8 cellular contexts compared by ENCODE assay signal in genomic region chr10:88065384-88066049, GRCh38.
DNase-seq lines count a peak whose midpoint lies in the region; ATAC-seq and TF ChIP-seq lines count a peak whose summit lies in the region.

No MANE protein-coding gene starts in this region.

- no peaks in the 10 kb centered on the region for H3K36me3 Mint-ChIP-seq in WTC11

- TF ChIP-seq CTCF in tibial nerve (IDR thresholded peaks at IDR 0.05) (no peak), WTC11 (IDR thresholded peaks at IDR 0.05) (no peak)

- peak overlapping the region in 4 of 10 experiments; percentile 14 to 36 (median 34); a peak in 3 of 20 replicates for H3K4me3 ChIP-seq in BLaER1 treated with 17β-estradiol and CSF1 and Interleukin-3, amounts not matched to agents 10 nM and 100 nM
- H3K4me3 ChIP-seq in right cardiac atrium (ENCODE audit: low read length): no peak overlapping the region
- H3K4me3 ChIP-seq in tibial nerve: no peak overlapping the region

- H3K27ac ChIP-seq in BLaER1 treated with 17β-estradiol and CSF1 and Interleukin-3, amounts not matched to agents 10 nM and 100 nM: peak overlapping the region; percentile 33 to 81 (median 78); a peak in 21 of 22 replicates
- peak overlapping the region; percentile 72 for H3K27ac ChIP-seq in right cardiac atrium (ENCODE audit: low read length)
- H3K27ac ChIP-seq in tibial nerve: peak overlapping the region in 2 of 4 donors; percentile 9 to 45

- peak overlapping the region in 8 of 11 experiments; percentile 23 to 69 (median 50); a peak in 13 of 22 replicates for H3K9ac ChIP-seq in BLaER1 treated with 17β-estradiol and CSF1 and Interleukin-3, amounts not matched to agents 10 nM and 100 nM

- no peak for TF ChIP-seq EP300 in tibial nerve (IDR thresholded peaks at IDR 0.05)

- no peak overlapping the region for H3K27ac Mint-ChIP-seq in WTC11

- 79% methylated on average over 5 of the region's 5 CpGs for WGBS in right cardiac atrium
- WGBS in tibial nerve, 2 donors: 83 to 84% methylated on average over 5 of the region's 5 CpGs

- POLR2A ChIA-PET in WTC11 (lab: Charles Lee): no interaction called here

- CTCF ChIA-PET in WTC11 (lab: Charles Lee): no interaction called here

- H3K4me1 Mint-ChIP-seq in WTC11: peaks cover 14% of the 10 kb centered on the region

- H3K36me3 ChIP-seq in BLaER1 treated with 17β-estradiol and CSF1 and Interleukin-3, amounts not matched to agents 10 nM and 100 nM: no peaks in the 10 kb centered on the region
- H3K36me3 ChIP-seq in tibial nerve: no peaks in the 10 kb centered on the region

- peaks cover 79 to 94% (median 87%) of the 10 kb centered on the region in 10 experiments for H3K4me1 ChIP-seq in BLaER1 treated with 17β-estradiol and CSF1 and Interleukin-3, amounts not matched to agents 10 nM and 100 nM
- peaks cover 12% of the 10 kb centered on the region for H3K4me1 ChIP-seq in right cardiac atrium (ENCODE audit: control insufficient read depth, insufficient read depth, low read length)
- H3K4me1 ChIP-seq in tibial nerve: peaks cover 0 to 39% (median 28%) of the 10 kb centered on the region in 4 donors

- peak; percentile 7 for TF ChIP-seq POLR2A in GM19193 (IDR thresholded peaks at IDR 0.05; ENCODE audit: extremely low read depth, insufficient read depth, insufficient read length)
- no peak for TF ChIP-seq POLR2A in tibial nerve (IDR thresholded peaks at IDR 0.05)

- intact Hi-C loops in right cardiac atrium (cut with DNase I): no loop called here

- peak; percentile 30 to 82 for DNase-seq in NOMO-1 (lab: John Stamatoyannopoulos, UW; ENCODE audit: unreplicated experiment in 2 of 2)
- no peak for DNase-seq in right cardiac atrium
- DNase-seq in tibial nerve (ENCODE audit: low spot score in 2 of 2): no peak
- DNase-seq in WTC11 (ENCODE audit: low spot score): no peak
- DNase-seq in SW480 (ENCODE audit: low spot score): no peak
- no peak for DNase-seq in NK-92 (lab: John Stamatoyannopoulos, UW; ENCODE audit: unreplicated experiment)

- H3K27me3 ChIP-seq in BLaER1 treated with 17β-estradiol and CSF1 and Interleukin-3, amounts not matched to agents 10 nM and 100 nM: no peaks in the 10 kb centered on the region
- H3K27me3 ChIP-seq in right cardiac atrium (ENCODE audit: control insufficient read depth, insufficient read depth): no peaks in the 10 kb centered on the region
- no peaks in the 10 kb centered on the region for H3K27me3 ChIP-seq in tibial nerve

- peaks cover 0 to 16% (median 7%) of the 10 kb centered on the region in 11 experiments; a peak in 10 of 22 replicates for H3K9me3 ChIP-seq in BLaER1 treated with 17β-estradiol and CSF1 and Interleukin-3, amounts not matched to agents 10 nM and 100 nM (replicated peaks in 1 of 11)
- H3K9me3 ChIP-seq in right cardiac atrium (ENCODE audit: control insufficient read depth, low read length) (no peaks in the 10 kb centered on the region), tibial nerve (no peaks in the 10 kb centered on the region)

- H3K4me3 Mint-ChIP-seq in WTC11: no peak overlapping the region

- peaks cover 10% of the 10 kb centered on the region for H3K9me3 Mint-ChIP-seq in WTC11

- ATAC-seq in right cardiac atrium (peak; percentile 28 to 36), WTC11 (no peak)

- no peaks in the 10 kb centered on the region for H4K20me1 ChIP-seq in BLaER1 treated with 17β-estradiol and CSF1 and Interleukin-3, amounts not matched to agents 10 nM and 100 nM

- H3K27me3 Mint-ChIP-seq in WTC11 (ENCODE audit: low read depth): no peaks in the 10 kb centered on the region; the same call in 1 of the 2 replicates

- H3K4me2 ChIP-seq in BLaER1 treated with 17β-estradiol and CSF1 and Interleukin-3, amounts not matched to agents 10 nM and 100 nM: peak overlapping the region; percentile 77 to 92 (median 86)

TF ChIP-seq in WTC11, 78 proteins besides CTCF, POLR2A, EP300 and RAD21 (continues in another document):
- TF ChIP-seq ZNF263 (CRISPR knock-in tag; IDR thresholded peaks at IDR 0.05; ENCODE audit: low read depth): no peak
- no peak for TF ChIP-seq ZNF416 (CRISPR knock-in tag; IDR thresholded peaks at IDR 0.05)
- TF ChIP-seq, protein P1, sequence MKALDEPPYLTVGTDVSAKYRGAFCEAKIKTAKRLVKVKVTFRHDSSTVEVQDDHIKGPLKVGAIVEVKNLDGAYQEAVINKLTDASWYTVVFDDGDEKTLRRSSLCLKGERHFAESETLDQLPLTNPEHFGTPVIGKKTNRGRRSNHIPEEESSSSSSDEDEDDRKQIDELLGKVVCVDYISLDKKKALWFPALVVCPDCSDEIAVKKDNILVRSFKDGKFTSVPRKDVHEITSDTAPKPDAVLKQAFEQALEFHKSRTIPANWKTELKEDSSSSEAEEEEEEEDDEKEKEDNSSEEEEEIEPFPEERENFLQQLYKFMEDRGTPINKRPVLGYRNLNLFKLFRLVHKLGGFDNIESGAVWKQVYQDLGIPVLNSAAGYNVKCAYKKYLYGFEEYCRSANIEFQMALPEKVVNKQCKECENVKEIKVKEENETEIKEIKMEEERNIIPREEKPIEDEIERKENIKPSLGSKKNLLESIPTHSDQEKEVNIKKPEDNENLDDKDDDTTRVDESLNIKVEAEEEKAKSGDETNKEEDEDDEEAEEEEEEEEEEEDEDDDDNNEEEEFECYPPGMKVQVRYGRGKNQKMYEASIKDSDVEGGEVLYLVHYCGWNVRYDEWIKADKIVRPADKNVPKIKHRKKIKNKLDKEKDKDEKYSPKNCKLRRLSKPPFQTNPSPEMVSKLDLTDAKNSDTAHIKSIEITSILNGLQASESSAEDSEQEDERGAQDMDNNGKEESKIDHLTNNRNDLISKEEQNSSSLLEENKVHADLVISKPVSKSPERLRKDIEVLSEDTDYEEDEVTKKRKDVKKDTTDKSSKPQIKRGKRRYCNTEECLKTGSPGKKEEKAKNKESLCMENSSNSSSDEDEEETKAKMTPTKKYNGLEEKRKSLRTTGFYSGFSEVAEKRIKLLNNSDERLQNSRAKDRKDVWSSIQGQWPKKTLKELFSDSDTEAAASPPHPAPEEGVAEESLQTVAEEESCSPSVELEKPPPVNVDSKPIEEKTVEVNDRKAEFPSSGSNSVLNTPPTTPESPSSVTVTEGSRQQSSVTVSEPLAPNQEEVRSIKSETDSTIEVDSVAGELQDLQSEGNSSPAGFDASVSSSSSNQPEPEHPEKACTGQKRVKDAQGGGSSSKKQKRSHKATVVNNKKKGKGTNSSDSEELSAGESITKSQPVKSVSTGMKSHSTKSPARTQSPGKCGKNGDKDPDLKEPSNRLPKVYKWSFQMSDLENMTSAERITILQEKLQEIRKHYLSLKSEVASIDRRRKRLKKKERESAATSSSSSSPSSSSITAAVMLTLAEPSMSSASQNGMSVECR (CRISPR knock-in tag; IDR thresholded peaks at IDR 0.05; ENCODE audit: borderline replicate concordance): no peak
- no peak for TF ChIP-seq SP1 (CRISPR knock-in tag; conservative IDR thresholded peaks at IDR 0.05)
- TF ChIP-seq ATF2 (CRISPR knock-in tag; IDR thresholded peaks at IDR 0.05; ENCODE audit: borderline replicate concordance, low read depth): no peak
- no peak for TF ChIP-seq MXD4 (CRISPR knock-in tag; IDR thresholded peaks at IDR 0.05; ENCODE audit: borderline replicate concordance)
- no peak for TF ChIP-seq ZNF317 (CRISPR knock-in tag; IDR thresholded peaks at IDR 0.05; ENCODE audit: borderline replicate concordance, low read depth)
- no peak for TF ChIP-seq ZNF281 (CRISPR knock-in tag; IDR thresholded peaks at IDR 0.05)
- no peak for TF ChIP-seq USF1 (CRISPR knock-in tag; IDR thresholded peaks at IDR 0.05)

Comparison
In these comparisons a context has a peak if more than half of its experiments do, and no peak if none do; other contexts are left out.
1. DNase-seq: peak in NOMO-1 (2 of 2); none in right cardiac atrium (0 of 3), tibial nerve (0 of 2), WTC11 (single experiment), SW480 (single experiment) and NK-92 (single experiment).